ENCODE assay signal across 1 cellular context in the genomic region with DNA sequence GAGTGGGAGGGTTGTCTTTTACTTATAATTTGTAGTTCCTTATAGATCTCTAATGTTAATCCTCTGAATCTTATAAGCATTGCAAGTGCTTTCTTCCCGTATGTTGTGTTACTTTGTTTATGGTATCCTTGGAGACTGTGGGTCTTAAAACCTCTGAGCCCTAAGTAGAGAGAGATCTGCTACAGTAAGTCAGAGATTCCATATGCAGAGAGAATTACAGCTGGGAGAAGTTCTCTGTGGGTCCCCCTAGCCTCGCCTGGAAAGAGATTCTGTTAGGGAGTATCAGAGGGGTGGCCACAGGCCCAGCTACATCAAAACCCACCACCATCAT.
TF ChIP-seq lines count a peak whose summit lies in the region.

No MANE protein-coding gene starts in this region.

TF ChIP-seq in K562, 482 proteins besides CTCF, POLR2A, EP300 and RAD21:
- peak; percentile 72 for TF ChIP-seq FOXJ3 (CRISPR knock-in tag; IDR thresholded peaks at IDR 0.05)
- no peak for TF ChIP-seq ZNF444 (CRISPR knock-in tag; IDR thresholded peaks at IDR 0.05)
- TF ChIP-seq ILK (tag; IDR thresholded peaks at IDR 0.05; ENCODE audit: borderline replicate concordance, low read depth): no peak
- TF ChIP-seq FOXJ2 (tag; IDR thresholded peaks at IDR 0.05): peak; percentile 96
- no peak for TF ChIP-seq ZNF324 (CRISPR knock-in tag; IDR thresholded peaks at IDR 0.05)
- TF ChIP-seq NR3C1 (CRISPR knock-in tag; IDR thresholded peaks at IDR 0.05): no peak
- no peak for TF ChIP-seq TARDBP (IDR thresholded peaks at IDR 0.05)
- TF ChIP-seq ZBTB34 (CRISPR knock-in tag; IDR thresholded peaks at IDR 0.05): no peak
- peak; percentile 76 for TF ChIP-seq RFX1 (IDR thresholded peaks at IDR 0.05)
- TF ChIP-seq POLR2AphosphoS2 (IDR thresholded peaks at IDR 0.05; ENCODE audit: low read length): no peak
- 0 out of 2 replicates have a peak, but pooled peaks have one; percentile 6 for TF ChIP-seq MTF1 (CRISPR knock-in tag; IDR thresholded peaks at IDR 0.05; ENCODE audit: borderline replicate concordance)
- no peak for TF ChIP-seq JUND (IDR thresholded peaks at IDR 0.05; ENCODE audit: borderline replicate concordance, low read depth, low read length)
- TF ChIP-seq JUND (tag; IDR thresholded peaks at IDR 0.05; ENCODE audit: borderline replicate concordance, low read depth, low read length): no peak; the same call in 2 of the 3 replicates
- TF ChIP-seq, protein P1, sequence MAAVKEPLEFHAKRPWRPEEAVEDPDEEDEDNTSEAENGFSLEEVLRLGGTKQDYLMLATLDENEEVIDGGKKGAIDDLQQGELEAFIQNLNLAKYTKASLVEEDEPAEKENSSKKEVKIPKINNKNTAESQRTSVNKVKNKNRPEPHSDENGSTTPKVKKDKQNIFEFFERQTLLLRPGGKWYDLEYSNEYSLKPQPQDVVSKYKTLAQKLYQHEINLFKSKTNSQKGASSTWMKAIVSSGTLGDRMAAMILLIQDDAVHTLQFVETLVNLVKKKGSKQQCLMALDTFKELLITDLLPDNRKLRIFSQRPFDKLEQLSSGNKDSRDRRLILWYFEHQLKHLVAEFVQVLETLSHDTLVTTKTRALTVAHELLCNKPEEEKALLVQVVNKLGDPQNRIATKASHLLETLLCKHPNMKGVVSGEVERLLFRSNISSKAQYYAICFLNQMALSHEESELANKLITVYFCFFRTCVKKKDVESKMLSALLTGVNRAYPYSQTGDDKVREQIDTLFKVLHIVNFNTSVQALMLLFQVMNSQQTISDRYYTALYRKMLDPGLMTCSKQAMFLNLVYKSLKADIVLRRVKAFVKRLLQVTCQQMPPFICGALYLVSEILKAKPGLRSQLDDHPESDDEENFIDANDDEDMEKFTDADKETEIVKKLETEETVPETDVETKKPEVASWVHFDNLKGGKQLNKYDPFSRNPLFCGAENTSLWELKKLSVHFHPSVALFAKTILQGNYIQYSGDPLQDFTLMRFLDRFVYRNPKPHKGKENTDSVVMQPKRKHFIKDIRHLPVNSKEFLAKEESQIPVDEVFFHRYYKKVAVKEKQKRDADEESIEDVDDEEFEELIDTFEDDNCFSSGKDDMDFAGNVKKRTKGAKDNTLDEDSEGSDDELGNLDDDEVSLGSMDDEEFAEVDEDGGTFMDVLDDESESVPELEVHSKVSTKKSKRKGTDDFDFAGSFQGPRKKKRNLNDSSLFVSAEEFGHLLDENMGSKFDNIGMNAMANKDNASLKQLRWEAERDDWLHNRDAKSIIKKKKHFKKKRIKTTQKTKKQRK (IDR thresholded peaks at IDR 0.05; ENCODE audit: borderline replicate concordance, low read depth, low read length): no peak
- TF ChIP-seq BRD4 (IDR thresholded peaks at IDR 0.05): 0 out of 2 replicates have a peak, but pooled peaks have one; percentile 30
- no peak for TF ChIP-seq ZNF561 (CRISPR knock-in tag; conservative IDR thresholded peaks at IDR 0.05)
- TF ChIP-seq SMARCB1 (IDR thresholded peaks at IDR 0.05; ENCODE audit: insufficient read length, low read depth): no peak
- TF ChIP-seq ZNF146 (CRISPR knock-in tag; IDR thresholded peaks at IDR 0.05; ENCODE audit: unreplicated experiment): no peak
- TF ChIP-seq FOXP1 (CRISPR knock-in tag; IDR thresholded peaks at IDR 0.05): no peak
- TF ChIP-seq TCFL5 (CRISPR knock-in tag; conservative IDR thresholded peaks at IDR 0.05): no peak
